In genomic region chr16:57167951-57168350, GRCh38 we compare ENCODE assay signal across 8 cellular contexts. TPM values are rescaled to one million over a fixed set of nuclear protein-coding genes. Genes with fewer than 3 reads are reported as not detected.
DNase-seq lines count a peak whose midpoint lies in the region; ATAC-seq and TF ChIP-seq lines count a peak whose summit lies in the region.

No MANE protein-coding gene starts in this region.

- no peak for TF ChIP-seq EP300 in sigmoid colon (IDR thresholded peaks at IDR 0.05)

- peaks cover 45% of the 10 kb centered on the region for H3K36me3 Mint-ChIP-seq in activated T-cell treated with anti-CD3 and anti-CD28 coated beads, Interleukin-2, amount 50 U/mL, for 4 hours (ENCODE audit: insufficient read depth)
- H3K36me3 Mint-ChIP-seq in activated T-cell treated with anti-CD3 and anti-CD28 coated beads, Interleukin-2, amount 50 U/mL, for 24 hours (ENCODE audit: low read depth) = peaks cover 89% of the 10 kb centered on the region
- H3K36me3 Mint-ChIP-seq in activated CD8-positive, alpha-beta T cell treated with anti-CD3 and anti-CD28 coated beads, Interleukin-2, amount 10 ng/mL, durations not matched to agents 7 days and 5 days (ENCODE audit: low read depth) = peaks cover 71% of the 10 kb centered on the region

- no peaks in the 10 kb centered on the region for H3K9me3 ChIP-seq in cardiac muscle cell (ENCODE audit: low read depth)
- no peaks in the 10 kb centered on the region for H3K9me3 ChIP-seq in sigmoid colon

- no peaks in the 10 kb centered on the region for H3K9me3 Mint-ChIP-seq in activated T-cell treated with anti-CD3 and anti-CD28 coated beads, Interleukin-2, amount 50 U/mL, for 4 hours
- no peaks in the 10 kb centered on the region for H3K9me3 Mint-ChIP-seq in activated T-cell treated with anti-CD3 and anti-CD28 coated beads, Interleukin-2, amount 50 U/mL, for 24 hours
- no peaks in the 10 kb centered on the region for H3K9me3 Mint-ChIP-seq in activated CD8-positive, alpha-beta T cell treated with anti-CD3 and anti-CD28 coated beads, Interleukin-2, amount 10 ng/mL, durations not matched to agents 7 days and 5 days (ENCODE audit: insufficient read depth)

- H3K36me3 ChIP-seq in cardiac muscle cell (peaks cover 27% of the 10 kb centered on the region), sigmoid colon (peaks cover 8 to 86% (median 57%) of the 10 kb centered on the region in 4 donors)

- H3K27me3 ChIP-seq in cardiac muscle cell (no peaks in the 10 kb centered on the region), sigmoid colon (no peaks in the 10 kb centered on the region)

- no peak overlapping the region for H3K4me3 Mint-ChIP-seq in activated T-cell treated with anti-CD3 and anti-CD28 coated beads, Interleukin-2, amount 50 U/mL, for 4 hours
- H3K4me3 Mint-ChIP-seq in activated T-cell treated with anti-CD3 and anti-CD28 coated beads, Interleukin-2, amount 50 U/mL, for 24 hours = no peak overlapping the region
- no peak overlapping the region for H3K4me3 Mint-ChIP-seq in activated CD8-positive, alpha-beta T cell treated with anti-CD3 and anti-CD28 coated beads, Interleukin-2, amount 10 ng/mL, durations not matched to agents 7 days and 5 days

- H3K4me3 ChIP-seq in cardiac muscle cell = no peak overlapping the region
- H3K4me3 ChIP-seq in sigmoid colon = no peak overlapping the region

- peak; percentile 69 to 73 for ATAC-seq in activated T-cell treated with anti-CD3 and anti-CD28 coated beads, Interleukin-2, amount 50 U/mL, for 4 hours
- peak; percentile 87 for ATAC-seq in activated CD8-positive, alpha-beta T cell treated with anti-CD3 and anti-CD28 coated beads, Interleukin-2, amount 10 ng/mL, durations not matched to agents 7 days and 5 days
- no peak for ATAC-seq in HG02610 (IDR thresholded peaks at IDR 0.05; ENCODE audit: unreplicated experiment)

- H3K27ac Mint-ChIP-seq in activated T-cell treated with anti-CD3 and anti-CD28 coated beads, Interleukin-2, amount 50 U/mL, for 24 hours = no peak overlapping the region
- no peak overlapping the region for H3K27ac Mint-ChIP-seq in activated CD8-positive, alpha-beta T cell treated with anti-CD3 and anti-CD28 coated beads, Interleukin-2, amount 10 ng/mL, durations not matched to agents 7 days and 5 days

- H3K4me1 Mint-ChIP-seq in activated T-cell treated with anti-CD3 and anti-CD28 coated beads, Interleukin-2, amount 50 U/mL, for 4 hours (ENCODE audit: low read depth) = peaks cover 6% of the 10 kb centered on the region
- H3K4me1 Mint-ChIP-seq in activated T-cell treated with anti-CD3 and anti-CD28 coated beads, Interleukin-2, amount 50 U/mL, for 24 hours (ENCODE audit: low read depth) = peaks cover 2% of the 10 kb centered on the region
- peaks cover 5% of the 10 kb centered on the region for H3K4me1 Mint-ChIP-seq in activated CD8-positive, alpha-beta T cell treated with anti-CD3 and anti-CD28 coated beads, Interleukin-2, amount 10 ng/mL, durations not matched to agents 7 days and 5 days (ENCODE audit: low read depth)

- TF ChIP-seq POLR2A in sigmoid colon (IDR thresholded peaks at IDR 0.05) = no peak

- intact Hi-C loops in sigmoid colon (cut with DNase I) = loop anchor here (1.0 kb wide), 1 partner anchor 84 kb away; no protein-coding TSS in a partner anchor

- TF ChIP-seq CTCF in LNCAP (IDR thresholded peaks at IDR 0.05) = peak; percentile 55
- TF ChIP-seq CTCF in cardiac muscle cell (IDR thresholded peaks at IDR 0.05; ENCODE audit: low read depth, low read length) = peak; percentile 66
- peak in 2 of 4 experiments; percentile 40 to 45 for TF ChIP-seq CTCF in sigmoid colon (IDR thresholded peaks at IDR 0.05)

- no peak for DNase-seq in activated T-cell treated with anti-CD3 and anti-CD28 coated beads, Interleukin-2, amount 50 U/mL, for 4 hours
- DNase-seq in activated T-cell treated with anti-CD3 and anti-CD28 coated beads, Interleukin-2, amount 50 U/mL, for 24 hours = no peak
- DNase-seq in activated CD8-positive, alpha-beta T cell treated with anti-CD3 and anti-CD28 coated beads, Interleukin-2, amount 10 ng/mL, durations not matched to agents 7 days and 5 days = peak; percentile 41
- peak; percentile 67 to 85 for DNase-seq in cardiac muscle cell (ENCODE audit: low read depth in 1 of 2, low spot score in 1 of 2)
- peak; percentile 33 for DNase-seq in sigmoid colon
- no peak for DNase-seq in retina

- H3K27ac ChIP-seq in cardiac muscle cell (peak overlapping the region; percentile 38), sigmoid colon (no peak overlapping the region)

- H3K4me1 ChIP-seq in cardiac muscle cell (ENCODE audit: low read depth) = peaks cover 16% of the 10 kb centered on the region
- H3K4me1 ChIP-seq in sigmoid colon = peaks cover 0 to 9% (median 3%) of the 10 kb centered on the region in 4 donors

- CTCF ChIA-PET in activated CD8-positive, alpha-beta T cell treated with anti-CD3 and anti-CD28 coated beads, Interleukin-2, amount 10 ng/mL, durations not matched to agents 7 days and 5 days (lab: Charles Lee) = interaction anchor here (0.7 to 2.2 kb wide), 11 partner anchors 17 to 204 kb away, joined by 3 to 24 read pairs (median 4); partner anchors contain the start of gene CPNE2

- POLR2A ChIA-PET in activated CD8-positive, alpha-beta T cell treated with anti-CD3 and anti-CD28 coated beads, Interleukin-2, amount 10 ng/mL, durations not matched to agents 7 days and 5 days (lab: Charles Lee) = no interaction called here

- 10 to 14% methylated on average over 4 of the region's 4 CpGs for WGBS in sigmoid colon, 2 donors

- H3K27me3 Mint-ChIP-seq in activated T-cell treated with anti-CD3 and anti-CD28 coated beads, Interleukin-2, amount 50 U/mL, for 4 hours (ENCODE audit: low read depth) = no peaks in the 10 kb centered on the region
- no peaks in the 10 kb centered on the region for H3K27me3 Mint-ChIP-seq in activated T-cell treated with anti-CD3 and anti-CD28 coated beads, Interleukin-2, amount 50 U/mL, for 24 hours
- H3K27me3 Mint-ChIP-seq in activated CD8-positive, alpha-beta T cell treated with anti-CD3 and anti-CD28 coated beads, Interleukin-2, amount 10 ng/mL, durations not matched to agents 7 days and 5 days (ENCODE audit: low read depth) = no peaks in the 10 kb centered on the region

RNA-seq across cellular contexts. Expression of gene PSME3IP1, which starts 17.9 kb away (rescaled TPM):
- 10 to 100 TPM; 76.7 to 81.0 (median 80.1) TPM for total RNA-seq in activated T-cell treated with anti-CD3 and anti-CD28 coated beads, Interleukin-2, amount 50 U/mL, for 4 hours
- 100 to 1,000 TPM; 106 to 113 TPM for total RNA-seq in activated CD8-positive, alpha-beta T cell treated with anti-CD3 and anti-CD28 coated beads, Interleukin-2, amount 10 ng/mL, durations not matched to agents 7 days and 5 days
- total RNA-seq in cardiac muscle cell (70.4 and 73.6 TPM in 2 replicates), sigmoid colon (10 to 100 TPM; 60.1 to 81.3 (median 76.9) TPM)
- polyA plus RNA-seq in cardiac muscle cell (86.8 and 108 TPM in 2 replicates), sigmoid colon (10 to 100 TPM; 70.5 to 75.4 (median 73.9) TPM)

RNA-seq across cellular contexts. Expression of gene RSPRY1, which starts 18.2 kb away (rescaled TPM):
- total RNA-seq in activated T-cell treated with anti-CD3 and anti-CD28 coated beads, Interleukin-2, amount 50 U/mL, for 4 hours = 10 to 100 TPM; 30.4 to 33.3 (median 32.4) TPM
- total RNA-seq in activated CD8-positive, alpha-beta T cell treated with anti-CD3 and anti-CD28 coated beads, Interleukin-2, amount 10 ng/mL, durations not matched to agents 7 days and 5 days = 10 to 100 TPM; 30.9 to 35.8 TPM
- total RNA-seq in cardiac muscle cell = 24.4 and 30.3 TPM in 2 replicates
- 33.2 and 44.7 TPM in 2 replicates for polyA plus RNA-seq in cardiac muscle cell
- total RNA-seq in sigmoid colon = 10 to 100 TPM; 30.6 to 42.7 (median 34.1) TPM
- polyA plus RNA-seq in sigmoid colon = 10 to 100 TPM; 12.6 to 17.8 (median 16.6) TPM

Comparison
In these comparisons a context has a peak if more than half of its experiments do, and no peak if none do; other contexts are left out.
1. DNase-seq: peak in activated CD8-positive, alpha-beta T cell treated with anti-CD3 and anti-CD28 coated beads, Interleukin-2, amount 10 ng/mL, durations not matched to agents 7 days and 5 days (single experiment), cardiac muscle cell (2 of 2) and sigmoid colon (single experiment); none in activated T-cell treated with anti-CD3 and anti-CD28 coated beads, Interleukin-2, amount 50 U/mL, for 4 hours (single experiment), activated T-cell treated with anti-CD3 and anti-CD28 coated beads, Interleukin-2, amount 50 U/mL, for 24 hours (single experiment) and retina (single experiment).